Comparison of ENCODE assay signal across 19 cellular contexts in genomic region chr9:93211654-93212001, GRCh38. TPM values are rescaled to one million over a fixed set of nuclear protein-coding genes. Genes with fewer than 3 reads are reported as not detected.
"Had no signal": no experiment of that assay in that cellular context is flagged by ENCODE, and none has a peak within 500 bp of the region (broad histone marks: within the 10 kb centered on the region; RNA-seq: fewer than 3 reads in every experiment).

No MANE protein-coding gene starts in this region.

- H3K4me3 Mint-ChIP-seq: naive thymus-derived CD8-positive, alpha-beta T cell; stimulated activated naive B cell treated with anti-CD40 and anti-IgM and Interleukin-4, amounts not matched to agents 10 μg/mL and 1 μg/mL and 100 μg/mL, for 72 hours had no signal

- H3K9me3 ChIP-seq: mucosa of descending colon had no signal

- FAIRE-seq: islet of Langerhans had no signal

- H3K27me3 ChIP-seq: dorsolateral prefrontal cortex, heart left ventricle, spleen had no signal

- ATAC-seq: heart left ventricle; mucosa of descending colon; naive thymus-derived CD8-positive, alpha-beta T cell; sciatic nerve; stimulated activated naive B cell treated with anti-CD40 and anti-IgM and Interleukin-4, amounts not matched to agents 10 μg/mL and 1 μg/mL and 100 μg/mL, for 72 hours had no signal

- H3K36me3 ChIP-seq: heart left ventricle, spleen had no signal

- H3K4me1 Mint-ChIP-seq: stimulated activated naive B cell treated with anti-CD40 and anti-IgM and Interleukin-4, amounts not matched to agents 10 μg/mL and 1 μg/mL and 100 μg/mL, for 72 hours had no signal

- DNase-seq: cortex of kidney; effector CD8-positive, alpha-beta T cell; foreskin melanocyte; hippocampal formation; kidney glomerular epithelial cell; mammary epithelial cell; stimulated activated CD4-positive, alpha-beta T cell treated with anti-CD3 and anti-CD28 coated beads, Interleukin-15, amount 100 ng/mL, for 24 hours; stimulated activated CD4-positive, alpha-beta T cell treated with anti-CD3 and anti-CD28 coated beads, Interleukin-1b, Interleukin-23, amount 100 ng/mL, for 48 hours; stimulated activated CD4-positive, alpha-beta T cell treated with anti-CD3 and anti-CD28 coated beads, Interleukin-4, amount 100 ng/mL, for 24 hours; stimulated activated naive B cell treated with anti-CD40 and anti-IgM and Interleukin-4, amounts not matched to agents 10 μg/mL and 1 μg/mL and 100 μg/mL, for 72 hours had no signal

- H3K4me3 ChIP-seq: dorsolateral prefrontal cortex, heart left ventricle, mucosa of descending colon, spleen had no signal

- H3K27ac ChIP-seq: spleen had no signal

- H3K27ac Mint-ChIP-seq: naive thymus-derived CD8-positive, alpha-beta T cell; stimulated activated naive B cell treated with anti-CD40 and anti-IgM and Interleukin-4, amounts not matched to agents 10 μg/mL and 1 μg/mL and 100 μg/mL, for 72 hours had no signal

RNA-seq across cellular contexts. Expression of gene WNK2, which starts 27.7 kb away (rescaled TPM):
- total RNA-seq: osteocyte, pulmonary artery endothelial cell had no signal
